8 cellular contexts compared by ENCODE assay signal in the genomic region with DNA sequence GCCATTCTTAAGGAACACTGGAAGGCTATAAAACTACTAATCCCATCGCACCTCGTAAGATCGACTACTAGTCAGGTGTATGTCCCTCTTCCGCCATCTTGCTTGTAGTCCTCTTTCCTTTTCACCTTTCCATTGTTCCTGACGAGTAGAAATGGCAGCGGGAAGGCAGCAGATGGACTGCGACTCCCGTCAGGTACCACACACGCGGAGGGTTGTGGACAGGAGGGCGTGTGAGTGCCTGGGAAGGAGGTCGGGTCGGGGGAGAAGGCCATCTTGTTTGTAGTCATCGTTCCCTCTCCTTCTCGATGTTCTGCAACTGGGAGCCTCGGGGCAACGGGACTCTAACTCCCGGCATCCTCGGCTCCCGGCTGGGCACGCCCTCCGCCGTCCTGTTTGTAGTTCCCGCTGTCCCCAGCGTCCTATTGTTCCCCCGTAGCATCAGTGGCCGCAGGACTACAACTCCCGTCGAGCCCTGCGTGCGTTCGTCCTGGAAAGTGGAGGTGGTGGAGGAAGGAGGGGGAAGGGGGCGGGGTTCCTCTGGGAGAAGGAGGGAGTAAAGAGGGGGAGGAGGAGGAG. TPM values are rescaled to one million over a fixed set of nuclear protein-coding genes. Genes with fewer than 3 reads are reported as not detected.
DNase-seq lines count a peak whose midpoint lies in the region; ATAC-seq and TF ChIP-seq lines count a peak whose summit lies in the region.

No MANE protein-coding gene starts in this region.

- peak overlapping the region; percentile 98 for H4K8ac ChIP-seq in H9 (replicated peaks; ENCODE audit: insufficient read length, low read depth, low read length)

- H2BK12ac ChIP-seq in H9 (ENCODE audit: insufficient read length, low read depth, low read length): peak overlapping the region; percentile 99

- H4K20me1 ChIP-seq in H9 (ENCODE audit: control insufficient read depth, insufficient read depth, insufficient read length): no peaks in the 10 kb centered on the region
- peaks cover 14% of the 10 kb centered on the region for H4K20me1 ChIP-seq in Loucy (ENCODE audit: insufficient read depth, low read length, poor library complexity, severe bottlenecking)

- no peaks in the 10 kb centered on the region for H3K79me2 ChIP-seq in H9 (ENCODE audit: insufficient read depth, low read length)
- peaks cover 40% of the 10 kb centered on the region for H3K79me2 ChIP-seq in Loucy (ENCODE audit: insufficient read depth, low read length)

- H3K27me3 ChIP-seq in H9 (ENCODE audit: insufficient read depth, low read length) (no peaks in the 10 kb centered on the region), Loucy (ENCODE audit: insufficient read depth, low read length, poor library complexity, severe bottlenecking) (no peaks in the 10 kb centered on the region)

- H2BK120ac ChIP-seq in H9 (ENCODE audit: low read depth, low read length, poor library complexity, severe bottlenecking): peak overlapping the region; percentile 89

- WGBS in H9 (ENCODE audit: extremely low coverage, insufficient read length, low lambda C conversion rate): no CpG with 5 or more reads among the region's 33 CpGs

- peaks cover 12 to 24% of the 10 kb centered on the region in 2 experiments for H3K4me1 Mint-ChIP-seq in H9
- peaks cover 19% of the 10 kb centered on the region for H3K4me1 Mint-ChIP-seq in activated T-helper 2 cell treated with anti-CD3 and anti-CD28 coated beads, Interferon-gamma antibody, Interleukin-2, Interleukin-4, amounts not matched to agents 10 μg/mL and 5 μg/mL and 100 μg/mL, durations not matched to agents 14 hours and 24 hours and 36 hours (ENCODE audit: low read depth)
- peaks cover 34 to 39% (median 37%) of the 10 kb centered on the region in 3 donors for H3K4me1 Mint-ChIP-seq in naive B cell

- peak overlapping the region; percentile 84 for H3K4me2 ChIP-seq in H9 (ENCODE audit: insufficient read depth, insufficient read length, low read length)
- H3K4me2 ChIP-seq in Loucy (ENCODE audit: low read depth, low read length, poor library complexity, severe bottlenecking): peak overlapping the region; percentile 100

- H3K79me1 ChIP-seq in H9 (ENCODE audit: insufficient read depth, low read depth, low read length, poor library complexity, severe bottlenecking): no peaks in the 10 kb centered on the region

- H3K18ac ChIP-seq in H9 (ENCODE audit: insufficient read length, low read depth, low read length): peak overlapping the region; percentile 99

- H3K27ac ChIP-seq in H9 (ENCODE audit: insufficient read length, low read depth, low read length) (peak overlapping the region; percentile 97), RWPE1 (peak overlapping the region; percentile 94)

- H3F3A ChIP-seq in Loucy (ENCODE audit: low read depth): no peaks in the 10 kb centered on the region

- H3K9ac ChIP-seq in H9 (ENCODE audit: extremely low read depth, insufficient read length, low read length) (peak overlapping the region; percentile 96), Loucy (ENCODE audit: low read depth, low read length, poor library complexity, severe bottlenecking) (peak overlapping the region; percentile 83)

- peaks cover 10% of the 10 kb centered on the region for H3K23me2 ChIP-seq in H9 (ENCODE audit: insufficient read length, low read depth, low read length, poor library complexity, severe bottlenecking)

- no peak overlapping the region for H3K23ac ChIP-seq in H9 (ENCODE audit: insufficient read length, low read depth, low read length)

- H3K4me1 ChIP-seq in H9 (ENCODE audit: insufficient read depth, low read length): no peaks in the 10 kb centered on the region
- H3K4me1 ChIP-seq in Loucy (ENCODE audit: insufficient read depth, low read length, poor library complexity, severe bottlenecking): peaks cover 29% of the 10 kb centered on the region

- H3K4me3 Mint-ChIP-seq in H9: peak overlapping the region; percentile 93 to 100
- H3K4me3 Mint-ChIP-seq in activated T-helper 2 cell treated with anti-CD3 and anti-CD28 coated beads, Interferon-gamma antibody, Interleukin-2, Interleukin-4, amounts not matched to agents 10 μg/mL and 5 μg/mL and 100 μg/mL, durations not matched to agents 14 hours and 24 hours and 36 hours (ENCODE audit: low read depth): peak overlapping the region; percentile 99
- peak overlapping the region; percentile 92 to 100 (median 100) for H3K4me3 Mint-ChIP-seq in naive B cell

- no peak overlapping the region; the same call in 1 of the 2 replicates for H3K4ac ChIP-seq in H9 (ENCODE audit: low read depth, low read length)

- CTCF ChIA-PET in RWPE1 (lab: Yijun Ruan, JAX): interaction anchor here (1.1 to 2.4 kb wide), 3 partner anchors 19 to 78 kb away, joined by 4 to 13 read pairs (median 5); no protein-coding TSS in a partner anchor

- H3K14ac ChIP-seq in H9 (ENCODE audit: insufficient read depth, low read length): peak overlapping the region; percentile 99

- ATAC-seq in naive B cell (ENCODE audit: low read depth in 2 of 2): peak; percentile 67 to 68

- H3T11ph ChIP-seq in H9 (ENCODE audit: low read length): no peak overlapping the region

- no peaks in the 10 kb centered on the region for H3K36me3 ChIP-seq in Loucy (ENCODE audit: insufficient read depth, low read length)

- peak overlapping the region; percentile 76 for H2AFZ ChIP-seq in H9 (ENCODE audit: low read length)
- peak overlapping the region; percentile 90 for H2AFZ ChIP-seq in Loucy (ENCODE audit: low read length)

- peak overlapping the region; percentile 99 for H2BK5ac ChIP-seq in H9 (ENCODE audit: insufficient read length, low read length)

- no peak overlapping the region for H2BK15ac ChIP-seq in H9 (ENCODE audit: low read depth, low read length)

- POLR2A ChIA-PET in RWPE1 (lab: Yijun Ruan, JAX; ENCODE audit: low non-redundant PET): no interaction called here

- H3K9me3 ChIP-seq in H9 (ENCODE audit: control insufficient read depth, low read depth, low read length) (no peaks in the 10 kb centered on the region), Loucy (ENCODE audit: insufficient read depth, low read depth, low read length) (no peaks in the 10 kb centered on the region)

- H4K5ac ChIP-seq in H9 (ENCODE audit: insufficient read length, low read depth, low read length): peak overlapping the region; percentile 99

- DNase-seq in EH (ENCODE audit: low read depth) (peak; percentile 100), H9 (peak; percentile 100), RWPE1 (ENCODE audit: low spot score) (peak; percentile 97), fibroblast of mammary gland (ENCODE audit: low read depth) (peak; percentile 99), naive B cell (peak; percentile 95)
- peak; percentile 95 for DNase-seq in activated T-helper 2 cell treated with anti-CD3 and anti-CD28 coated beads, Interferon-gamma antibody, Interleukin-2, Interleukin-4, amounts not matched to agents 10 μg/mL and 5 μg/mL and 100 μg/mL, durations not matched to agents 14 hours and 24 hours and 36 hours (ENCODE audit: low spot score)
- peak; percentile 89 to 97 for DNase-seq in stimulated activated CD8-positive, alpha-beta memory T cell treated with anti-CD3 and anti-CD28 coated beads, Interleukin-7, amount 100 ng/mL, for 48 hours (ENCODE audit: extremely low read depth in 1 of 2, low read depth in 1 of 2)

- H3K27me3 Mint-ChIP-seq in H9 (ENCODE audit: low read depth) (no peaks in the 10 kb centered on the region), naive B cell (no peaks in the 10 kb centered on the region)
- no peaks in the 10 kb centered on the region for H3K27me3 Mint-ChIP-seq in activated T-helper 2 cell treated with anti-CD3 and anti-CD28 coated beads, Interferon-gamma antibody, Interleukin-2, Interleukin-4, amounts not matched to agents 10 μg/mL and 5 μg/mL and 100 μg/mL, durations not matched to agents 14 hours and 24 hours and 36 hours (ENCODE audit: low read depth)

- intact Hi-C loops in activated T-helper 2 cell treated with anti-CD3 and anti-CD28 coated beads, Interferon-gamma antibody, Interleukin-2, Interleukin-4, amounts not matched to agents 10 μg/mL and 5 μg/mL and 100 μg/mL, durations not matched to agents 14 hours and 24 hours and 36 hours (cut with micrococcal nuclease): loop anchor here (1.0 kb wide), 12 partner anchors 19 to 536 kb away; partner anchors contain the start of genes ARMC5, CFAP119, FBRS and RNF40

- H2AK5ac ChIP-seq in H9 (ENCODE audit: insufficient read length, low read length): no peak overlapping the region

- H3K36me3 Mint-ChIP-seq in H9 (ENCODE audit: insufficient read depth in 1 of 3, low read depth in 3 of 3) (peaks cover 14 to 16% (median 15%) of the 10 kb centered on the region in 3 experiments), naive B cell (no peaks in the 10 kb centered on the region)
- peaks cover 6% of the 10 kb centered on the region for H3K36me3 Mint-ChIP-seq in activated T-helper 2 cell treated with anti-CD3 and anti-CD28 coated beads, Interferon-gamma antibody, Interleukin-2, Interleukin-4, amounts not matched to agents 10 μg/mL and 5 μg/mL and 100 μg/mL, durations not matched to agents 14 hours and 24 hours and 36 hours (ENCODE audit: low read depth)

- peak overlapping the region; percentile 82 for H3K4me3 ChIP-seq in Loucy (ENCODE audit: low read length, poor library complexity, severe bottlenecking)
- H3K4me3 ChIP-seq in fibroblast of mammary gland (ENCODE audit: control insufficient read depth, low read depth, low read length): peak overlapping the region; percentile 85

- peak overlapping the region; percentile 91 for H3K56ac ChIP-seq in H9 (ENCODE audit: insufficient read length, low read depth, low read length)

- H3K27ac Mint-ChIP-seq in H9 (peak overlapping the region; percentile 100), naive B cell (peak overlapping the region; percentile 97 to 100 (median 100))
- peak overlapping the region; percentile 100 for H3K27ac Mint-ChIP-seq in activated T-helper 2 cell treated with anti-CD3 and anti-CD28 coated beads, Interferon-gamma antibody, Interleukin-2, Interleukin-4, amounts not matched to agents 10 μg/mL and 5 μg/mL and 100 μg/mL, durations not matched to agents 14 hours and 24 hours and 36 hours

- no peak overlapping the region for H2BK20ac ChIP-seq in H9 (ENCODE audit: low read depth, low read length, poor library complexity, severe bottlenecking)

- TF ChIP-seq CTCF in H9 (conservative IDR thresholded peaks at IDR 0.05) (no peak), Loucy (conservative IDR thresholded peaks at IDR 0.05; ENCODE audit: low read length) (no peak), RWPE1 (conservative IDR thresholded peaks at IDR 0.05; ENCODE audit: low read depth) (no peak), fibroblast of mammary gland (conservative IDR thresholded peaks at IDR 0.05; ENCODE audit: control insufficient read depth, insufficient read depth, low read depth, low read length) (no peak)

- no peak overlapping the region for H4K91ac ChIP-seq in H9 (ENCODE audit: insufficient read length, low read depth, low read length)

- H3K9me3 Mint-ChIP-seq in H9 (no peaks in the 10 kb centered on the region; a peak in 1 of 5 replicates), naive B cell (no peaks in the 10 kb centered on the region)
- no peaks in the 10 kb centered on the region for H3K9me3 Mint-ChIP-seq in activated T-helper 2 cell treated with anti-CD3 and anti-CD28 coated beads, Interferon-gamma antibody, Interleukin-2, Interleukin-4, amounts not matched to agents 10 μg/mL and 5 μg/mL and 100 μg/mL, durations not matched to agents 14 hours and 24 hours and 36 hours

- no peaks in the 10 kb centered on the region for H3K9me2 ChIP-seq in Loucy (replicated peaks; ENCODE audit: low read depth, low read length)

RNA-seq across cellular contexts. Expression of gene FBXL19, which starts 0.3 kb away (rescaled TPM):
- total RNA-seq in H9 (2021): 66.8 and 68.0 TPM in 2 replicates
- 34.4 and 34.6 TPM in 2 replicates for total RNA-seq in activated T-helper 2 cell treated with anti-CD3 and anti-CD28 coated beads, Interferon-gamma antibody, Interleukin-2, Interleukin-4, amounts not matched to agents 10 μg/mL and 5 μg/mL and 100 μg/mL, durations not matched to agents 14 hours and 24 hours and 36 hours
- polyA plus RNA-seq in naive B cell (ENCODE audit: low read depth in 6 of 6): under 1 TPM in 4 of 6 donors, not detected in 2; 0.21 to 0.48 (median 0.27) TPM

RNA-seq across cellular contexts. Expression of gene ORAI3, which starts 25.8 kb away (rescaled TPM):
- 6.1 and 6.9 TPM in 2 replicates for total RNA-seq in H9 (2021)
- total RNA-seq in activated T-helper 2 cell treated with anti-CD3 and anti-CD28 coated beads, Interferon-gamma antibody, Interleukin-2, Interleukin-4, amounts not matched to agents 10 μg/mL and 5 μg/mL and 100 μg/mL, durations not matched to agents 14 hours and 24 hours and 36 hours: 14.2 and 17.4 TPM in 2 replicates
- 10 to 100 TPM; 65.8 to 83.4 (median 78.3) TPM for polyA plus RNA-seq in naive B cell (ENCODE audit: low read depth in 6 of 6)

RNA-seq across cellular contexts. Expression of gene CTF1, which starts 26.6 kb away (rescaled TPM):
- total RNA-seq in H9 (2021): 0.72 TPM in 2 replicates
- 0.21 and 0.30 TPM in 2 replicates for total RNA-seq in activated T-helper 2 cell treated with anti-CD3 and anti-CD28 coated beads, Interferon-gamma antibody, Interleukin-2, Interleukin-4, amounts not matched to agents 10 μg/mL and 5 μg/mL and 100 μg/mL, durations not matched to agents 14 hours and 24 hours and 36 hours
- polyA plus RNA-seq in naive B cell (ENCODE audit: low read depth in 6 of 6): under 1 TPM in 3 of 6 donors, not detected in 3; 0.40 to 0.67 (median 0.47) TPM

RNA-seq across cellular contexts. Expression of gene BCL7C, which starts 29.2 kb away (rescaled TPM):
- 17.5 and 18.3 TPM in 2 replicates for total RNA-seq in H9 (2021)
- total RNA-seq in activated T-helper 2 cell treated with anti-CD3 and anti-CD28 coated beads, Interferon-gamma antibody, Interleukin-2, Interleukin-4, amounts not matched to agents 10 μg/mL and 5 μg/mL and 100 μg/mL, durations not matched to agents 14 hours and 24 hours and 36 hours: 26.8 and 27.1 TPM in 2 replicates
- 10 to 100 TPM; 29.4 to 40.3 (median 33.1) TPM for polyA plus RNA-seq in naive B cell (ENCODE audit: low read depth in 6 of 6)

RNA-seq across cellular contexts. Expression of gene SETD1A, which starts 34.5 kb away (rescaled TPM):
- total RNA-seq in H9 (2021): 36.9 and 37.0 TPM in 2 replicates
- 28.9 TPM in 2 replicates for total RNA-seq in activated T-helper 2 cell treated with anti-CD3 and anti-CD28 coated beads, Interferon-gamma antibody, Interleukin-2, Interleukin-4, amounts not matched to agents 10 μg/mL and 5 μg/mL and 100 μg/mL, durations not matched to agents 14 hours and 24 hours and 36 hours
- polyA plus RNA-seq in naive B cell (ENCODE audit: low read depth in 6 of 6): 1 to 10 TPM in 2 of 6 donors, under 1 TPM in 3, not detected in 1; 0.69 to 2.8 (median 0.85) TPM

Comparison
In these comparisons a context has a peak if more than half of its experiments do, and no peak if none do; other contexts are left out.
1. Peak in every context shown above with its lines: DNase-seq, ATAC-seq, H3K4me3 ChIP-seq and H3K27ac ChIP-seq.